In the genomic region with DNA sequence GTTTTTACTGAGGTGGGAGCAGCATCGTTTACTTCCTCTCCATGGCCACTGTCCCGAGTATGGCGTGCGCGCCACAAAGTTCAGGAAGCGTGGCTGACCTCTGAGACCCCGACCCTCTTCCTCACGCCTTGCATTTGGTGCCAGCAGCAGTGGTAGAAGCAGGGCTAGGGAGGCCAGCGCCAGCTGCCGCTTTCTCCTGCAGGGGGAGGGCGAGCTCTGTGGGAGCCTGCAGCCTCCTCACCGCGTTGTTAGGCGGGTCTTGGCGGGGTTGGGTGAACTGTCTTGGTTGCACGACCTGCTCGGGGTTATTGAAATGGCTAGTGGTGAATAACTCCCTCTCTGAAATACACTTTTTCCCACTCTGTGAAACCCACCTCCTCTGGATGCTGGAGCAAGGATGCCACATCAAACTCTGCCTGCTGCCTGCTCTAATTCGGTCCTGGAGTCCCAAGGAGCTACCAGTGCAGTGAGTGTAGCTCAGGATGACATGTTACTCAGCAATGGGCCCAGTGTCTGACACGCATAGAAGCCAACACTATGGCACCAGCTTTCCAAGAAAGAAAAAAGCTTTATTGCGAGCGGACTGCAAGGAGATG, we compare ENCODE assay signal across 15 cellular contexts. TPM values are rescaled to one million over a fixed set of nuclear protein-coding genes. Genes with fewer than 3 reads are reported as not detected.
DNase-seq lines count a peak whose midpoint lies in the region; ATAC-seq and TF ChIP-seq lines count a peak whose summit lies in the region.
"Had no signal": no experiment of that assay in that cellular context is flagged by ENCODE, and none has a peak within 500 bp of the region (broad histone marks: within the 10 kb centered on the region; RNA-seq: fewer than 3 reads in every experiment).

No MANE protein-coding gene starts in this region.

- TF ChIP-seq CTCF in CD14-positive monocyte (IDR thresholded peaks at IDR 0.05): peak; percentile 48
- TF ChIP-seq CTCF in GM06990 (IDR thresholded peaks at IDR 0.05; ENCODE audit: insufficient read depth, low read length, poor library complexity, severe bottlenecking): peak; percentile 8
- no peak for TF ChIP-seq CTCF in WTC11 (IDR thresholded peaks at IDR 0.05)
- TF ChIP-seq CTCF in glutamatergic neuron (IDR thresholded peaks at IDR 0.05; ENCODE audit: partially characterized antibody, unreplicated experiment): peak; percentile 10

- no peaks in the 10 kb centered on the region for H3K27me3 ChIP-seq in GM06990 (replicated peaks; ENCODE audit: control insufficient read depth, insufficient read depth, low read length)
- H3K27me3 ChIP-seq: esophagus squamous epithelium, suprapubic skin had no signal

- DNase-seq in CD14-positive monocyte (ENCODE audit: low spot score) (no peak), GM06990 (ENCODE audit: extremely low read depth, insufficient read length) (no peak), WTC11 (ENCODE audit: low spot score) (peak; percentile 61), glutamatergic neuron (peak; percentile 50), AG08395 (ENCODE audit: low spot score) (no peak), posterior vena cava (ENCODE audit: low spot score) (no peak), NCI-H510A treated with DMSO at 0.1 percent for 48 hours (lab: John Stamatoyannopoulos, UW) (no peak)
- DNase-seq: amygdala, esophagus squamous epithelium, NCI-H2081 had no signal

- H3K36me3 Mint-ChIP-seq in CD14-positive monocyte: peaks cover 7 to 12% of the 10 kb centered on the region in 2 donors
- H3K36me3 Mint-ChIP-seq in WTC11: no peaks in the 10 kb centered on the region
- H3K36me3 Mint-ChIP-seq in glutamatergic neuron (ENCODE audit: unreplicated experiment): no peaks in the 10 kb centered on the region
- H3K36me3 Mint-ChIP-seq: mesothelial cell of epicardium had no signal

- H3K4me1 Mint-ChIP-seq in CD14-positive monocyte: peaks cover 16% of the 10 kb centered on the region
- H3K4me1 Mint-ChIP-seq in WTC11: peaks cover 14% of the 10 kb centered on the region
- peaks cover 7% of the 10 kb centered on the region for H3K4me1 Mint-ChIP-seq in glutamatergic neuron (ENCODE audit: low read depth, unreplicated experiment)

- H3K4me3 Mint-ChIP-seq in CD14-positive monocyte (peak overlapping the region in 1 of 2 donors; percentile 36), WTC11 (no peak overlapping the region), glutamatergic neuron (ENCODE audit: unreplicated experiment) (no peak overlapping the region)
- H3K4me3 Mint-ChIP-seq: mesothelial cell of epicardium; T-helper 2 cell treated with Interferon-gamma antibody and Interleukin-4, amounts not matched to agents 5 μg/mL and 100 μg/mL, for 36 hours had no signal

- POLR2A ChIA-PET in WTC11 (lab: Charles Lee): no interaction called here

- no peak overlapping the region for H3K4me3 ChIP-seq in GM06990 (replicated peaks; ENCODE audit: low read depth, low read length)
- H3K4me3 ChIP-seq: esophagus squamous epithelium, HAP-1, suprapubic skin had no signal

- H3K9me3 Mint-ChIP-seq in CD14-positive monocyte: peaks cover 0 to 4% (median 0%) of the 10 kb centered on the region in 7 donors
- H3K9me3 Mint-ChIP-seq in WTC11: no peaks in the 10 kb centered on the region
- H3K9me3 Mint-ChIP-seq in glutamatergic neuron (ENCODE audit: unreplicated experiment): peaks cover 1% of the 10 kb centered on the region
- H3K9me3 Mint-ChIP-seq: mesothelial cell of epicardium; T-helper 2 cell treated with Interferon-gamma antibody and Interleukin-4, amounts not matched to agents 5 μg/mL and 100 μg/mL, for 36 hours had no signal

- intact Hi-C loops in CD14-positive monocyte (cut with micrococcal nuclease) (no loop called here), posterior vena cava (cut with DNase I) (loop anchor here in 1 of 2 donors (10.0 kb wide), 1 partner anchor 81 kb away; no protein-coding TSS in a partner anchor)

- H3K27me3 Mint-ChIP-seq in CD14-positive monocyte (ENCODE audit: low read depth in 3 of 3) (peaks cover 3 to 4% (median 3%) of the 10 kb centered on the region in 3 donors), WTC11 (ENCODE audit: low read depth) (no peaks in the 10 kb centered on the region), glutamatergic neuron (ENCODE audit: unreplicated experiment) (no peaks in the 10 kb centered on the region)

- CTCF ChIA-PET in WTC11 (lab: Charles Lee): interaction anchor here (0.6 to 2.9 kb wide), 24 partner anchors 12 to 188 kb away, joined by 3 to 24 read pairs (median 4); partner anchors contain the start of genes PPP1R13B and RD3L

- ATAC-seq in WTC11 (peak; percentile 67), GM21447 (IDR thresholded peaks at IDR 0.05; ENCODE audit: unreplicated experiment) (no peak)

- H3K27ac Mint-ChIP-seq in CD14-positive monocyte (no peak overlapping the region), WTC11 (peak overlapping the region; percentile 58; the same call in 1 of the 2 replicates), glutamatergic neuron (ENCODE audit: unreplicated experiment) (no peak overlapping the region)
- H3K27ac Mint-ChIP-seq: mesothelial cell of epicardium; T-helper 2 cell treated with Interferon-gamma antibody and Interleukin-4, amounts not matched to agents 5 μg/mL and 100 μg/mL, for 36 hours had no signal

- peaks cover under 1% of the 10 kb centered on the region for H3K36me3 ChIP-seq in GM06990 (ENCODE audit: control insufficient read depth, insufficient read depth, low read length)
- H3K36me3 ChIP-seq: HAP-1 had no signal

TF ChIP-seq in WTC11, 78 proteins besides CTCF, POLR2A, EP300 and RAD21 (continues in another document):
- TF ChIP-seq, protein P1, sequence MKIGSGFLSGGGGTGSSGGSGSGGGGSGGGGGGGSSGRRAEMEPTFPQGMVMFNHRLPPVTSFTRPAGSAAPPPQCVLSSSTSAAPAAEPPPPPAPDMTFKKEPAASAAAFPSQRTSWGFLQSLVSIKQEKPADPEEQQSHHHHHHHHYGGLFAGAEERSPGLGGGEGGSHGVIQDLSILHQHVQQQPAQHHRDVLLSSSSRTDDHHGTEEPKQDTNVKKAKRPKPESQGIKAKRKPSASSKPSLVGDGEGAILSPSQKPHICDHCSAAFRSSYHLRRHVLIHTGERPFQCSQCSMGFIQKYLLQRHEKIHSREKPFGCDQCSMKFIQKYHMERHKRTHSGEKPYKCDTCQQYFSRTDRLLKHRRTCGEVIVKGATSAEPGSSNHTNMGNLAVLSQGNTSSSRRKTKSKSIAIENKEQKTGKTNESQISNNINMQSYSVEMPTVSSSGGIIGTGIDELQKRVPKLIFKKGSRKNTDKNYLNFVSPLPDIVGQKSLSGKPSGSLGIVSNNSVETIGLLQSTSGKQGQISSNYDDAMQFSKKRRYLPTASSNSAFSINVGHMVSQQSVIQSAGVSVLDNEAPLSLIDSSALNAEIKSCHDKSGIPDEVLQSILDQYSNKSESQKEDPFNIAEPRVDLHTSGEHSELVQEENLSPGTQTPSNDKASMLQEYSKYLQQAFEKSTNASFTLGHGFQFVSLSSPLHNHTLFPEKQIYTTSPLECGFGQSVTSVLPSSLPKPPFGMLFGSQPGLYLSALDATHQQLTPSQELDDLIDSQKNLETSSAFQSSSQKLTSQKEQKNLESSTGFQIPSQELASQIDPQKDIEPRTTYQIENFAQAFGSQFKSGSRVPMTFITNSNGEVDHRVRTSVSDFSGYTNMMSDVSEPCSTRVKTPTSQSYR (CRISPR knock-in tag; IDR thresholded peaks at IDR 0.05): no peak
- TF ChIP-seq ELF4 (CRISPR knock-in tag; IDR thresholded peaks at IDR 0.05; ENCODE audit: low read depth): no peak
- TF ChIP-seq ZNF232 (CRISPR knock-in tag; IDR thresholded peaks at IDR 0.05): no peak
- no peak for TF ChIP-seq ZBTB21 (CRISPR knock-in tag; IDR thresholded peaks at IDR 0.05; ENCODE audit: borderline replicate concordance)
- TF ChIP-seq JAZF1 (CRISPR knock-in tag; IDR thresholded peaks at IDR 0.05): no peak
- TF ChIP-seq ZSCAN18 (CRISPR knock-in tag; IDR thresholded peaks at IDR 0.05): no peak
- TF ChIP-seq ESRRA (CRISPR knock-in tag; IDR thresholded peaks at IDR 0.05; ENCODE audit: borderline replicate concordance): no peak
- TF ChIP-seq ATF6 (CRISPR knock-in tag; IDR thresholded peaks at IDR 0.05): no peak
- TF ChIP-seq FOXP1 (CRISPR knock-in tag; IDR thresholded peaks at IDR 0.05; ENCODE audit: borderline replicate concordance): no peak

RNA-seq across cellular contexts. Expression of gene TDRD9, which starts 22.3 kb away (rescaled TPM):
- polyA plus RNA-seq in CD14-positive monocyte: 10 to 100 TPM in 1 of 2 donors, 1 to 10 TPM in 1; 7.6 to 11.8 TPM
- total RNA-seq in WTC11 (2021) (0.05 to 0.17 TPM in 2 of 3 replicates, not detected in the other), glutamatergic neuron (ENCODE audit: unreplicated experiment) (not detected), posterior vena cava (1 to 10 TPM in 1 of 2 donors, under 1 TPM in 1; 1.00 to 2.9 TPM)
- total RNA-seq: mesothelial cell of epicardium had no signal

RNA-seq across cellular contexts. Expression of gene RD3L, which starts 36.4 kb away (rescaled TPM):
- polyA plus RNA-seq in CD14-positive monocyte: not detected
- not detected in 3 replicates for total RNA-seq in WTC11 (2021)
- not detected for total RNA-seq in glutamatergic neuron (ENCODE audit: unreplicated experiment)
- not detected for total RNA-seq in posterior vena cava
- total RNA-seq: esophagus squamous epithelium, mesothelial cell of epicardium, suprapubic skin had no signal

RNA-seq across cellular contexts. Expression of gene PPP1R13B, which starts 58.6 kb away (rescaled TPM):
- under 1 TPM; 0.48 to 0.99 TPM for polyA plus RNA-seq in CD14-positive monocyte
- total RNA-seq in WTC11 (2021) (9.3 to 10.3 TPM (median 10.0 TPM) in 3 replicates), glutamatergic neuron (ENCODE audit: unreplicated experiment) (24.6 TPM), posterior vena cava (10 to 100 TPM; 17.8 to 29.6 TPM)

Comparison
In these comparisons a context has a peak if more than half of its experiments do, and no peak if none do; other contexts are left out.
1. DNase-seq: peak in WTC11 (single experiment) and glutamatergic neuron (single experiment); none in CD14-positive monocyte (single experiment), GM06990 (single experiment), AG08395 (single experiment), posterior vena cava (single experiment) and NCI-H510A treated with DMSO at 0.1 percent for 48 hours (single experiment).